Comparison of ENCODE assay signal across 7 cellular contexts in genomic region chr3:136818851-136819783, GRCh38. TPM values are rescaled to one million over a fixed set of nuclear protein-coding genes. Genes with fewer than 3 reads are reported as not detected.
DNase-seq lines count a peak whose midpoint lies in the region; ATAC-seq lines count a peak whose summit lies in the region.

SLC35G2 (plus strand) TSS chr3:136819126; CDS start chr3:136854461, 35,335 bp downstream.

- peak within 1 kb of the TSS; percentile 88 for H3K4me3 Mint-ChIP-seq in T-helper 1 cell treated with Interleukin-12 subunit alpha and Interleukin-12 subunit beta and Interleukin-4 antibody, amounts not matched to agents 30 μg/mL and 1 μg/mL, for 36 hours

- ATAC-seq in GM18502 (IDR thresholded peaks at IDR 0.05; ENCODE audit: poor library complexity, unreplicated experiment): peak; percentile 42
- no peak for ATAC-seq in GM18517 (IDR thresholded peaks at IDR 0.05; ENCODE audit: unreplicated experiment)

- H3K36me3 Mint-ChIP-seq in T-helper 1 cell treated with Interleukin-12 subunit alpha and Interleukin-12 subunit beta and Interleukin-4 antibody, amounts not matched to agents 30 μg/mL and 1 μg/mL, for 36 hours (ENCODE audit: low read depth): peaks cover 5% of the 10 kb centered on the region

- H3K9me3 Mint-ChIP-seq in T-helper 1 cell treated with Interleukin-12 subunit alpha and Interleukin-12 subunit beta and Interleukin-4 antibody, amounts not matched to agents 30 μg/mL and 1 μg/mL, for 36 hours: peaks cover 9% of the 10 kb centered on the region

- peak within 1 kb of the TSS; percentile 68 for H3K27ac Mint-ChIP-seq in T-helper 1 cell treated with Interleukin-12 subunit alpha and Interleukin-12 subunit beta and Interleukin-4 antibody, amounts not matched to agents 30 μg/mL and 1 μg/mL, for 36 hours

- H3K27me3 Mint-ChIP-seq in T-helper 1 cell treated with Interleukin-12 subunit alpha and Interleukin-12 subunit beta and Interleukin-4 antibody, amounts not matched to agents 30 μg/mL and 1 μg/mL, for 36 hours (ENCODE audit: low read depth): peaks cover 60% of the 10 kb centered on the region

- DNase-seq in MG63: peak; percentile 77
- DNase-seq in brain pericyte (ENCODE audit: low read depth, low spot score): peak; percentile 27
- DNase-seq in retina: peak; percentile 93

- H3K9me3 ChIP-seq in MG63: peaks cover 11% of the 10 kb centered on the region; the same call in 1 of the 2 replicates

- H3K4me3 ChIP-seq in MG63 (peak within 1 kb of the TSS; percentile 62), iPS-11a (ENCODE audit: low read depth, low read length) (peak within 1 kb of the TSS; percentile 69)

- no peaks in the 10 kb centered on the region; the same call in 1 of the 2 replicates for H3K36me3 ChIP-seq in MG63

- H3K4me1 Mint-ChIP-seq in T-helper 1 cell treated with Interleukin-12 subunit alpha and Interleukin-12 subunit beta and Interleukin-4 antibody, amounts not matched to agents 30 μg/mL and 1 μg/mL, for 36 hours (ENCODE audit: low read depth): peaks cover 20% of the 10 kb centered on the region

- no peaks in the 10 kb centered on the region for H3K27me3 ChIP-seq in MG63

RNA-seq across cellular contexts. Expression of gene SLC35G2, which starts in this region (rescaled TPM):
- 6.7 and 8.9 TPM in 2 replicates for total RNA-seq in MG63 (2014; rRNA removed; shearing (Covaris generic); ENCODE audit: low replicate concordance)

Comparison
In these comparisons a context has a peak if more than half of its experiments do, and no peak if none do; other contexts are left out.
1. DNase-seq: peak in every context shown above with its lines; median percentile 93 in retina; 77 in MG63; 27 in brain pericyte.